8 cellular contexts compared by ENCODE assay signal in the genomic region with DNA sequence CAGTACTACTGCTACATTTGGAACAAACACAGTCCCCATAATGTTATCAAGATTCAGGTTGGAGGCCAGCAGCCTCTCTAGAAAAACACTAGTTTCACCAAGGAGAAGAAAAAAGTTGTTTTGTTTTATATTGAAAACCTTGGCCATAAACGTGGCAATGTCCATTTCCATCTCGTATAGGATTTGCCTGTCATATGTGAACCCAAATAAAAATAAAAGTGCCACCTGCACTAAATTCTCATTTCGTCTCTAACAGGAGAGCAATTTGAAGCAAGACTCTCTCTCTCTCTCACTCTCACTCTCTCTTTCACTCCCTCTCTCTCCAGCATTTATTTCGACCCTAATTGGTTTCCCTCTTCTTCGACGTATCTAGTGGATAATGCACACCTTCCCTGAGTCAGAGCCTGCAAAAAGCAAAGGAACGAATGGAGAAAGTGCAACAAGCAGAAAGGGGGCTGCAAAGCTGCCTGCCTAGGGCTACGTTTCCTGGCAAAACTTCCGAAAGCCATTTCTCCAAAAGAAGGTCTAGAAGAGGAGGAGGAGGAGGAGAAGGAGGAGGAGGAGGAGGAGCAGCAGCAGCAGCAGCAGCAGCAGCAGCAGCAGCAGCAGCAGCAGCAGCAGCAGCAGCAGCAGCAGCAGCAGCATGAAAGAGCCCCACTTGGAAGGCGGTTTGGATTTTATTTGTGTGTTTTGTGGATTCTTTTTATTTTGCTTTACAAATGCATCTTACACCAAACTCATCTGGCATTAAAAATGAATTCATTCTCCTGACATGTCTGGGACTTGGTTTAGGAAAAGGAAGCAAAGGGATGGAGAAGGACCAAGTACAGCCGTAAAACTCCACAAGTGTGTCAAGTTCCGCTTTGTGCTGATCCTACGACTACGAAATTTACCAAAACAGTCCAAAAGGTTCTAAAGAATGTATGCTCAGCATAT. TPM values are rescaled to one million over a fixed set of nuclear protein-coding genes. Genes with fewer than 3 reads are reported as not detected.
A peak's percentile ranks its signal among the peaks of the same experiment; 100 is the strongest.
DNase-seq lines count a peak whose midpoint lies in the region; ATAC-seq and TF ChIP-seq lines count a peak whose summit lies in the region.

No MANE protein-coding gene starts in this region.

- H3K4me1 Mint-ChIP-seq in activated T-helper 17 cell treated with anti-CD3 and anti-CD28 coated beads, Interleukin-2, amount 50 U/mL, for 72 hours: peaks cover 6% of the 10 kb centered on the region

- ATAC-seq in psoas muscle (no peak), HG03571 (IDR thresholded peaks at IDR 0.05; ENCODE audit: unreplicated experiment) (no peak), HG02970 (IDR thresholded peaks at IDR 0.05; ENCODE audit: low FRiP score, unreplicated experiment) (no peak), HG03469 (IDR thresholded peaks at IDR 0.05; ENCODE audit: unreplicated experiment) (no peak)
- no peak for ATAC-seq in activated T-helper 17 cell treated with anti-CD3 and anti-CD28 coated beads, Interleukin-2, amount 50 U/mL, for 72 hours (replicated peaks)

- WGBS in psoas muscle, 3 donors: 3 to 8% (median 3%) methylated on average over 14 of the region's 14 CpGs

- H3K4me3 Mint-ChIP-seq in activated T-helper 17 cell treated with anti-CD3 and anti-CD28 coated beads, Interleukin-2, amount 50 U/mL, for 72 hours: no peak overlapping the region

- H3K4me1 ChIP-seq in NT2/D1 (ENCODE audit: insufficient read depth, insufficient read length) (peaks cover 5% of the 10 kb centered on the region), psoas muscle (peaks cover 44% of the 10 kb centered on the region)

- peak overlapping the region; percentile 2 for H3K4me3 ChIP-seq in NT2/D1 (ENCODE audit: insufficient read length, low read depth)
- H3K4me3 ChIP-seq in fibroblast of mammary gland (ENCODE audit: control insufficient read depth, low read depth, low read length): peak overlapping the region; percentile 70
- peak overlapping the region; percentile 84 for H3K4me3 ChIP-seq in psoas muscle

- H3K9me3 Mint-ChIP-seq in activated T-helper 17 cell treated with anti-CD3 and anti-CD28 coated beads, Interleukin-2, amount 50 U/mL, for 72 hours: peaks cover 4% of the 10 kb centered on the region

- H3K27ac ChIP-seq in psoas muscle: peak overlapping the region; percentile 86

- no peak overlapping the region for H3K27ac Mint-ChIP-seq in activated T-helper 17 cell treated with anti-CD3 and anti-CD28 coated beads, Interleukin-2, amount 50 U/mL, for 72 hours

- TF ChIP-seq CTCF in fibroblast of mammary gland (conservative IDR thresholded peaks at IDR 0.05; ENCODE audit: control insufficient read depth, insufficient read depth, low read depth, low read length) (no peak), psoas muscle (IDR thresholded peaks at IDR 0.05) (no peak)

- H3K36me3 Mint-ChIP-seq in activated T-helper 17 cell treated with anti-CD3 and anti-CD28 coated beads, Interleukin-2, amount 50 U/mL, for 72 hours (ENCODE audit: low read depth): peaks cover 6% of the 10 kb centered on the region

- H3K36me3 ChIP-seq in NT2/D1 (ENCODE audit: insufficient read depth, insufficient read length, low read length): peaks cover 5% of the 10 kb centered on the region
- H3K36me3 ChIP-seq in psoas muscle (ENCODE audit: insufficient read depth in 1 of 2, low read depth in 1 of 2): no peaks in the 10 kb centered on the region

- H3K9me3 ChIP-seq in NT2/D1 (ENCODE audit: insufficient read depth, low read length) (no peaks in the 10 kb centered on the region), psoas muscle (no peaks in the 10 kb centered on the region)

- H3K9ac ChIP-seq in NT2/D1 (ENCODE audit: insufficient read length, low read depth): peak overlapping the region; percentile 42

- no peaks in the 10 kb centered on the region for H3K27me3 ChIP-seq in NT2/D1 (ENCODE audit: insufficient read depth, insufficient read length)
- H3K27me3 ChIP-seq in psoas muscle (ENCODE audit: insufficient read depth in 3 of 3, low read length in 2 of 3): no peaks in the 10 kb centered on the region

- intact Hi-C loops in psoas muscle (cut with DNase I): loop anchor here (2.0 to 10.0 kb wide), 12 partner anchors 109 to 989 kb away; no protein-coding TSS in a partner anchor

- DNase-seq in GM03348 (ENCODE audit: low spot score) (peak; percentile 5), NT2/D1 (ENCODE audit: low read depth, low spot score) (no peak), fibroblast of mammary gland (ENCODE audit: low read depth) (peak; percentile 42), psoas muscle (no peak)

- peaks cover 46% of the 10 kb centered on the region for H3K27me3 Mint-ChIP-seq in activated T-helper 17 cell treated with anti-CD3 and anti-CD28 coated beads, Interleukin-2, amount 50 U/mL, for 72 hours

RNA-seq across cellular contexts. Expression of a gene that starts 2.1 kb away (rescaled TPM):
- total RNA-seq in psoas muscle: 10 to 100 TPM; 36.8 to 68.9 (median 55.1) TPM
- polyA plus RNA-seq in psoas muscle: 10 to 100 TPM in 1 of 3 donors, 1 to 10 TPM in 2; 8.6 to 23.9 (median 8.9) TPM
- total RNA-seq in activated T-helper 17 cell treated with anti-CD3 and anti-CD28 coated beads, Interleukin-2, amount 50 U/mL, for 72 hours: 1 to 10 TPM in 1 of 2 donors, under 1 TPM in 1; 0.79 to 1.3 TPM

Comparison
In these comparisons a context has a peak if more than half of its experiments do, and no peak if none do; other contexts are left out.
1. DNase-seq: peak in GM03348 (single experiment) and fibroblast of mammary gland (single experiment); none in NT2/D1 (single experiment) and psoas muscle (0 of 2).
2. H3K4me3 ChIP-seq: peak in every context shown above with its lines; median percentile 84 in psoas muscle; 70 in fibroblast of mammary gland; 2 in NT2/D1.
3. RNA of a gene that starts 2.1 kb away (total RNA-seq): 36.8 to 68.9 TPM in psoas muscle; 0.79 to 1.3 TPM in activated T-helper 17 cell treated with anti-CD3 and anti-CD28 coated beads, Interleukin-2, amount 50 U/mL, for 72 hours; every median in the first group is over 10 times any median in the second.